In genomic region chr14:94173885-94174621, GRCh38 we compare ENCODE assay signal across 8 cellular contexts. TPM values are rescaled to one million over a fixed set of nuclear protein-coding genes. Genes with fewer than 3 reads are reported as not detected.
DNase-seq lines count a peak whose midpoint lies in the region; ATAC-seq and TF ChIP-seq lines count a peak whose summit lies in the region.

Gene PPP4R4 (plus strand): TSS chr14:94174322. CDS start chr14:94174466, 144 bp downstream.

- ATAC-seq in HG02642 (IDR thresholded peaks at IDR 0.05; ENCODE audit: poor library complexity, unreplicated experiment) (peak; percentile 87), T-helper 17 cell (peak; percentile 94)

- H3K27ac Mint-ChIP-seq in T-helper 17 cell = peak within 1 kb of the TSS; percentile 92

- H3K9me3 ChIP-seq in T-helper 17 cell (ENCODE audit: control insufficient read depth, low read length, poor library complexity, severe bottlenecking) = no peaks in the 10 kb centered on the region
- H3K9me3 ChIP-seq in right atrium auricular region = no peaks in the 10 kb centered on the region

- under 1% methylated on average over 85 of the region's 87 CpGs for WGBS in urinary bladder

- H3K27ac ChIP-seq in right atrium auricular region (peak within 1 kb of the TSS; percentile 74 to 81), urinary bladder (ENCODE audit: low read depth) (no peak within 1 kb of the TSS)

- H3K36me3 ChIP-seq in right atrium auricular region (no peaks in the 10 kb centered on the region), urinary bladder (ENCODE audit: insufficient read depth) (no peaks in the 10 kb centered on the region)

- peak; percentile 88 for DNase-seq in NCI-H1436 (lab: John Stamatoyannopoulos, UW)
- DNase-seq in T-helper 17 cell = peak; percentile 84 to 88 (median 88)
- peak in 53 of 56 donors; percentile 24 to 88 (median 77) for DNase-seq in amygdala (lab: John Stamatoyannopoulos, UW)
- DNase-seq in right atrium auricular region (ENCODE audit: low spot score) = no peak
- peak; percentile 83 for DNase-seq in putamen (ENCODE audit: low spot score)

- H3K4me3 ChIP-seq in GM08714 (ENCODE audit: low read length) (peak within 1 kb of the TSS; percentile 68), right atrium auricular region (peak within 1 kb of the TSS; percentile 54 to 72), urinary bladder (ENCODE audit: low read depth, low read length) (peak within 1 kb of the TSS; percentile 76)

- peaks cover 10% of the 10 kb centered on the region for H3K27me3 Mint-ChIP-seq in T-helper 17 cell

- peak within 1 kb of the TSS; percentile 94 for H3K4me3 Mint-ChIP-seq in T-helper 17 cell

- peaks cover 0 to 13% of the 10 kb centered on the region in 2 donors for H3K4me1 ChIP-seq in right atrium auricular region
- no peaks in the 10 kb centered on the region for H3K4me1 ChIP-seq in urinary bladder (ENCODE audit: insufficient read depth)

- H3K36me3 Mint-ChIP-seq in T-helper 17 cell (ENCODE audit: low read depth) = no peaks in the 10 kb centered on the region

- H3K4me1 Mint-ChIP-seq in T-helper 17 cell = peaks cover 20% of the 10 kb centered on the region

- H3K27me3 ChIP-seq in right atrium auricular region = no peaks in the 10 kb centered on the region

- no peak for TF ChIP-seq CTCF in right atrium auricular region (IDR thresholded peaks at IDR 0.05)

RNA-seq across cellular contexts. Expression of gene PPP4R4, which starts in this region (rescaled TPM):
- 1 to 10 TPM; 2.6 to 6.7 TPM for total RNA-seq in T-helper 17 cell
- total RNA-seq in right atrium auricular region = under 1 TPM; 0.22 to 0.75 TPM
- 0.37 TPM for total RNA-seq in urinary bladder
- 0.63 TPM for polyA plus RNA-seq in urinary bladder
